In the genomic region with DNA sequence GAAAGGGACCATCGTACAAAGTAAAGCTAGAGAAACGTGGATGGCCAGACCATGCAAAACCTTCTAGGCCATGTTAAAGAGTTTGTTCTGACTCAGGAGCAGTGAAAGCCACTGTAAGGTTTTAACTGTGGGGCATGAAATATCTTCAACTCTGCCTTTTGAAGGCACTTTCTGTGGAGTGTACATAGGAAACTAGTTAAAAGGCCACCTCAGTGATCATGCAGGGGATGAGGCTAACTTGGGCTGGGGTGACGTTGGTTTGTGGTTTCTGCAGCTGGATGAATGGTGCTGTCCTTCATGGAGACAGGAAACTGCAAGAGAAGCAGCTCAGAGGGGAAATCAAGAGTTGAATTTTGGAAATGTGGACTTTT, we compare ENCODE assay signal across 15 cellular contexts.
DNase-seq lines count a peak whose midpoint lies in the region; ATAC-seq, FAIRE-seq and TF ChIP-seq lines count a peak whose summit lies in the region.
"Had no signal": no experiment of that assay in that cellular context is flagged by ENCODE, and none has a peak within 500 bp of the region (broad histone marks: within the 10 kb centered on the region; RNA-seq: fewer than 3 reads in every experiment).

No MANE protein-coding gene starts in this region.

- H3K36me3 Mint-ChIP-seq in activated CD8-positive, alpha-beta memory T cell treated with anti-CD3 and anti-CD28 coated beads, Interleukin-2, amount 10 ng/mL, durations not matched to agents 7 days and 5 days, result no peaks in the 10 kb centered on the region
- H3K36me3 Mint-ChIP-seq: type B pancreatic cell had no signal

- no peak for TF ChIP-seq CTCF in right lobe of liver (IDR thresholded peaks at IDR 0.05)
- no peak for TF ChIP-seq CTCF in HepG2 (CRISPR knock-in tag; IDR thresholded peaks at IDR 0.05)
- no peak for TF ChIP-seq CTCF in foreskin fibroblast (IDR thresholded peaks at IDR 0.05; ENCODE audit: low read depth, low read length)
- no peak for TF ChIP-seq CTCF in coronary artery (IDR thresholded peaks at IDR 0.05)

- H3K36me3 ChIP-seq in right lobe of liver (no peaks in the 10 kb centered on the region), HepG2 (replicated peaks in 1 of 2; ENCODE audit: control insufficient read depth in 1 of 2, insufficient read depth in 2 of 2, low read length in 2 of 2) (no peaks in the 10 kb centered on the region), Karpas-422 (ENCODE audit: insufficient read depth, low read length) (no peaks in the 10 kb centered on the region)
- H3K36me3 ChIP-seq: prostate gland had no signal

- no peaks in the 10 kb centered on the region for H3K9me2 ChIP-seq in Karpas-422 (replicated peaks; ENCODE audit: insufficient read depth, low read length)

- TF ChIP-seq RAD21 in HepG2 (CRISPR knock-in tag; IDR thresholded peaks at IDR 0.05), result no peak

- peaks cover 0 to 10% (median 4%) of the 10 kb centered on the region in 4 donors for H3K4me1 ChIP-seq in right lobe of liver
- 0 out of 2 replicates have a peak, but pooled peaks cover 12% of the 10 kb centered on the region for H3K4me1 ChIP-seq in HepG2 (ENCODE audit: insufficient read depth, low read length)
- no peaks in the 10 kb centered on the region for H3K4me1 ChIP-seq in Karpas-422 (ENCODE audit: low read length)
- H3K4me1 ChIP-seq: prostate gland had no signal

- WGBS in right lobe of liver (ENCODE audit: insufficient coverage, low coverage, low lambda C conversion rate, missing lambda C conversion rate), result 68% methylated on average over 3 of the region's 3 CpGs
- 30% methylated on average over 3 of the region's 3 CpGs for WGBS in HepG2 (ENCODE audit: low lambda C conversion rate)

- no peak overlapping the region for H2AFZ ChIP-seq in HepG2 (ENCODE audit: low read length)
- no peak overlapping the region for H2AFZ ChIP-seq in Karpas-422 (ENCODE audit: low read length)
- H2AFZ ChIP-seq: GM23338 had no signal

- H3K27ac ChIP-seq in right lobe of liver (no peak overlapping the region), HepG2 (ENCODE audit: extremely low read length, insufficient read depth, low read length) (no peak overlapping the region), Karpas-422 (ENCODE audit: low read length) (no peak overlapping the region), coronary artery (no peak overlapping the region)
- H3K27ac ChIP-seq: prostate gland had no signal

- intact Hi-C loops in right lobe of liver (cut with DNase I), result no loop called here
- intact Hi-C loops in HepG2 (cut with micrococcal nuclease; ENCODE audit: unreplicated experiment), result no loop called here

- in situ Hi-C loops in HepG2 (cut with HindIII; ENCODE audit: extremely low pct_ligation_motif_present, low pct_unique_long_range_greater_than_20kb), result no loop called here

- no peak for TF ChIP-seq EP300 in HepG2 (IDR thresholded peaks at IDR 0.05; ENCODE audit: low read depth in 2 of 2, low read length in 2 of 2)
- TF ChIP-seq EP300 in HepG2 (CRISPR knock-in tag; IDR thresholded peaks at IDR 0.05; ENCODE audit: borderline replicate concordance), result no peak

- H3K27me3 ChIP-seq in right lobe of liver (no peaks in the 10 kb centered on the region), HepG2 (ENCODE audit: control insufficient read depth in 1 of 2, insufficient read depth in 2 of 2, low read length in 2 of 2) (no peaks in the 10 kb centered on the region), Karpas-422 (ENCODE audit: low read length) (no peaks in the 10 kb centered on the region)

- DNase-seq in right lobe of liver (no peak), HepG2 (ENCODE audit: low spot score) (no peak), NAMALWA (ENCODE audit: low spot score) (peak; percentile 27), foreskin fibroblast (peak; percentile 21 to 50), NCI-H2171 (lab: John Stamatoyannopoulos, UW) (no peak), Karpas-422 (no peak), coronary artery (ENCODE audit: low spot score) (no peak)
- no peak for DNase-seq in activated CD8-positive, alpha-beta memory T cell treated with anti-CD3 and anti-CD28 coated beads, Interleukin-2, amount 10 ng/mL, durations not matched to agents 7 days and 5 days
- DNase-seq: activated CD4-positive, alpha-beta T cell treated with anti-CD3 and anti-CD28 coated beads, Interleukin-2, amount 10 ng/mL, durations not matched to agents 7 days and 5 days; NCI-H1092; stimulated activated CD4-positive, alpha-beta T cell treated with anti-CD3 and anti-CD28 coated beads, Interleukin-2, amount 100 ng/mL, for 24 hours had no signal

- no peak for FAIRE-seq in HepG2 (lab: Jason Lieb, UNC)

- TF ChIP-seq POLR2A in right lobe of liver (IDR thresholded peaks at IDR 0.05) (no peak), HepG2 (IDR thresholded peaks at IDR 0.05; ENCODE audit: insufficient read depth in 1 of 2, low read depth in 2 of 2, low read length in 2 of 2) (no peak)

- H3K9me3 ChIP-seq in right lobe of liver (no peaks in the 10 kb centered on the region), HepG2 (ENCODE audit: low read length) (no peaks in the 10 kb centered on the region), Karpas-422 (ENCODE audit: low read length) (no peaks in the 10 kb centered on the region)
- H3K9me3 ChIP-seq: prostate gland had no signal

- H3K27me3 Mint-ChIP-seq in activated CD8-positive, alpha-beta memory T cell treated with anti-CD3 and anti-CD28 coated beads, Interleukin-2, amount 10 ng/mL, durations not matched to agents 7 days and 5 days, result peaks cover 20% of the 10 kb centered on the region

- H3K9me3 Mint-ChIP-seq in activated CD8-positive, alpha-beta memory T cell treated with anti-CD3 and anti-CD28 coated beads, Interleukin-2, amount 10 ng/mL, durations not matched to agents 7 days and 5 days (ENCODE audit: low read depth), result no peaks in the 10 kb centered on the region
- H3K9me3 Mint-ChIP-seq: activated CD4-positive, alpha-beta T cell treated with anti-CD3 and anti-CD28 coated beads, Interleukin-2, amount 10 ng/mL, durations not matched to agents 7 days and 5 days; activated T-helper 1 cell treated with anti-CD3 and anti-CD28 coated beads, Interleukin-12 subunit alpha, Interleukin-12 subunit beta, Interleukin-2, Interleukin-4 antibody, amounts not matched to agents 30 ng/mL and 10 ng/mL and 1 ng/mL, durations not matched to agents 14 hours and 24 hours and 36 hours had no signal

- no TSS peak for BruUV-seq in HepG2 (replicated peaks; lab: Mats Ljungman, UMichigan)

- H3K4me1 Mint-ChIP-seq in activated CD8-positive, alpha-beta memory T cell treated with anti-CD3 and anti-CD28 coated beads, Interleukin-2, amount 10 ng/mL, durations not matched to agents 7 days and 5 days, result no peaks in the 10 kb centered on the region
- H3K4me1 Mint-ChIP-seq: activated CD4-positive, alpha-beta T cell treated with anti-CD3 and anti-CD28 coated beads, Interleukin-2, amount 10 ng/mL, durations not matched to agents 7 days and 5 days had no signal

- H3K79me2 ChIP-seq in HepG2 (ENCODE audit: insufficient read depth, low read length) (no peaks in the 10 kb centered on the region), Karpas-422 (ENCODE audit: low read length) (no peaks in the 10 kb centered on the region)

- no peaks in the 10 kb centered on the region for H4K20me1 ChIP-seq in HepG2 (ENCODE audit: insufficient read depth, low read length)
- H4K20me1 ChIP-seq in Karpas-422 (ENCODE audit: insufficient read depth, low read depth, low read length), result no peaks in the 10 kb centered on the region

- H3K4me3 Mint-ChIP-seq in activated CD8-positive, alpha-beta memory T cell treated with anti-CD3 and anti-CD28 coated beads, Interleukin-2, amount 10 ng/mL, durations not matched to agents 7 days and 5 days, result no peak overlapping the region
- H3K4me3 Mint-ChIP-seq: activated CD4-positive, alpha-beta T cell treated with anti-CD3 and anti-CD28 coated beads, Interleukin-2, amount 10 ng/mL, durations not matched to agents 7 days and 5 days; activated T-helper 1 cell treated with anti-CD3 and anti-CD28 coated beads, Interleukin-12 subunit alpha, Interleukin-12 subunit beta, Interleukin-2, Interleukin-4 antibody, amounts not matched to agents 30 ng/mL and 10 ng/mL and 1 ng/mL, durations not matched to agents 14 hours and 24 hours and 36 hours; GM23338; type B pancreatic cell had no signal

- H3K9ac ChIP-seq in HepG2 (ENCODE audit: insufficient read depth, low read depth, low read length) (no peak overlapping the region), Karpas-422 (ENCODE audit: low read length) (no peak overlapping the region)

- no peak overlapping the region for H3K27ac Mint-ChIP-seq in activated CD8-positive, alpha-beta memory T cell treated with anti-CD3 and anti-CD28 coated beads, Interleukin-2, amount 10 ng/mL, durations not matched to agents 7 days and 5 days
- H3K27ac Mint-ChIP-seq: activated CD4-positive, alpha-beta T cell treated with anti-CD3 and anti-CD28 coated beads, Interleukin-2, amount 10 ng/mL, durations not matched to agents 7 days and 5 days; activated T-helper 1 cell treated with anti-CD3 and anti-CD28 coated beads, Interleukin-12 subunit alpha, Interleukin-12 subunit beta, Interleukin-2, Interleukin-4 antibody, amounts not matched to agents 30 ng/mL and 10 ng/mL and 1 ng/mL, durations not matched to agents 14 hours and 24 hours and 36 hours; GM23338; type B pancreatic cell had no signal

- H3K4me3 ChIP-seq in right lobe of liver (no peak overlapping the region), HepG2 (replicated peaks in 1 of 3; ENCODE audit: insufficient read depth in 1 of 3, low read depth in 2 of 3, low read length in 3 of 3) (no peak overlapping the region), foreskin fibroblast (ENCODE audit: low read depth in 1 of 2, low read length in 2 of 2) (no peak overlapping the region), Karpas-422 (ENCODE audit: low read length) (no peak overlapping the region), coronary artery (no peak overlapping the region)
- H3K4me3 ChIP-seq: GM23338, prostate gland had no signal

- CTCF ChIA-PET in HepG2 (lab: Yijun Ruan, JAX; ENCODE audit: low intra/inter-chr PET ratio, low total read pairs), result no interaction called here
- CTCF ChIA-PET in activated CD8-positive, alpha-beta memory T cell treated with anti-CD3 and anti-CD28 coated beads, Interleukin-2, amount 10 ng/mL, durations not matched to agents 7 days and 5 days (lab: Charles Lee), result no interaction called here

- POLR2A ChIA-PET in HepG2 (lab: Yijun Ruan, JAX), result no interaction called here

- H3K4me2 ChIP-seq in HepG2 (ENCODE audit: low read depth, low read length), result no peak overlapping the region
- H3K4me2 ChIP-seq in Karpas-422 (ENCODE audit: low read depth, low read length, poor library complexity, severe bottlenecking), result no peak overlapping the region
- H3K4me2 ChIP-seq: GM23338 had no signal

- ATAC-seq in right lobe of liver, result peak in 3 of 4 donors; percentile 9 to 21 (median 16)
- no peak for ATAC-seq in HepG2
- ATAC-seq in activated CD8-positive, alpha-beta memory T cell treated with anti-CD3 and anti-CD28 coated beads, Interleukin-2, amount 10 ng/mL, durations not matched to agents 7 days and 5 days, result no peak
- ATAC-seq: GM23338 had no signal

TF ChIP-seq in HepG2, 621 proteins besides CTCF, POLR2A, EP300 and RAD21 (continues in another document):
- TF ChIP-seq ETV5 (CRISPR knock-in tag; IDR thresholded peaks at IDR 0.05; ENCODE audit: borderline replicate concordance), result no peak
- TF ChIP-seq, protein P1, sequence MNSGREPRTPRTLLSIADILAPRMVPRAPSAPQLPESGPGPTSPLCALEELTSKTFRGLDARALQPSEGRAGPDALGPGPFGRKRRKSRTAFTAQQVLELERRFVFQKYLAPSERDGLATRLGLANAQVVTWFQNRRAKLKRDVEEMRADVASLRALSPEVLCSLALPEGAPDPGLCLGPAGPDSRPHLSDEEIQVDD (CRISPR knock-in tag; IDR thresholded peaks at IDR 0.05; ENCODE audit: borderline replicate concordance), result no peak

Comparison
In these comparisons a context has a peak if more than half of its experiments do, and no peak if none do; other contexts are left out.
1. ATAC-seq: peak in right lobe of liver (3 of 4); none in HepG2 (single experiment) and activated CD8-positive, alpha-beta memory T cell treated with anti-CD3 and anti-CD28 coated beads, Interleukin-2, amount 10 ng/mL, durations not matched to agents 7 days and 5 days (single experiment).
2. DNase-seq: peak in NAMALWA (single experiment) and foreskin fibroblast (2 of 2); none in right lobe of liver (0 of 3), HepG2 (single experiment), NCI-H2171 (single experiment), Karpas-422 (single experiment), coronary artery (single experiment) and activated CD8-positive, alpha-beta memory T cell treated with anti-CD3 and anti-CD28 coated beads, Interleukin-2, amount 10 ng/mL, durations not matched to agents 7 days and 5 days (single experiment).